In genomic region chr7:100434297-100435144, GRCh38 we compare ENCODE assay signal across 9 cellular contexts. TPM values are rescaled to one million over a fixed set of nuclear protein-coding genes. Genes with fewer than 3 reads are reported as not detected.
DNase-seq lines count a peak whose midpoint lies in the region; TF ChIP-seq lines count a peak whose summit lies in the region.
"Had no signal": no experiment of that assay in that cellular context is flagged by ENCODE, and none has a peak within 500 bp of the region (broad histone marks: within the 10 kb centered on the region; RNA-seq: fewer than 3 reads in every experiment).

No MANE protein-coding gene starts in this region.

- H3K9me3 ChIP-seq in DOHH2 (ENCODE audit: control insufficient read depth, insufficient read depth, low read length): no peaks in the 10 kb centered on the region
- no peaks in the 10 kb centered on the region for H3K9me3 ChIP-seq in NT2/D1 (ENCODE audit: insufficient read depth, low read length)
- H3K9me3 ChIP-seq in endodermal cell (ENCODE audit: control insufficient read depth, low read length): no peaks in the 10 kb centered on the region
- H3K9me3 ChIP-seq in osteoblast (ENCODE audit: low read depth, low read length): no peaks in the 10 kb centered on the region
- H3K9me3 ChIP-seq: uterus had no signal

- no peaks in the 10 kb centered on the region for H3K9me3 Mint-ChIP-seq in endodermal cell

- whole genome bisulfite sequencing in endodermal cell (ENCODE audit: insufficient coverage in 1 of 2, insufficient read length in 1 of 2), 2 experiments: 89 to 90% methylated on average over 18 to 22 of the region's 22 CpGs

- no peaks in the 10 kb centered on the region for H3K27me3 Mint-ChIP-seq in endodermal cell (ENCODE audit: insufficient read depth)

- H3K4me1 ChIP-seq in DOHH2 (ENCODE audit: control insufficient read depth, low read length): peaks cover 60% of the 10 kb centered on the region
- peaks cover 17% of the 10 kb centered on the region for H3K4me1 ChIP-seq in NT2/D1 (ENCODE audit: insufficient read depth, insufficient read length)
- peaks cover 24% of the 10 kb centered on the region for H3K4me1 ChIP-seq in endodermal cell (ENCODE audit: control insufficient read depth, insufficient read depth, low read length)
- H3K4me1 ChIP-seq in osteoblast (ENCODE audit: insufficient read depth, low read length): peaks cover 20% of the 10 kb centered on the region

- H3K36me3 ChIP-seq in DOHH2 (ENCODE audit: control insufficient read depth, low read length): peaks cover 64% of the 10 kb centered on the region
- H3K36me3 ChIP-seq in NT2/D1 (ENCODE audit: insufficient read depth, insufficient read length, low read length): peaks cover 51% of the 10 kb centered on the region
- peaks cover 60% of the 10 kb centered on the region for H3K36me3 ChIP-seq in endodermal cell (ENCODE audit: control insufficient read depth, insufficient read depth, low read length)
- peaks cover 34% of the 10 kb centered on the region for H3K36me3 ChIP-seq in osteoblast (ENCODE audit: insufficient read depth, low read length)
- H3K36me3 ChIP-seq: uterus had no signal

- peak overlapping the region; percentile 91 for H3K27ac Mint-ChIP-seq in endodermal cell

- H3K9ac ChIP-seq in NT2/D1 (ENCODE audit: insufficient read length, low read depth): peak overlapping the region; percentile 93
- peak overlapping the region; percentile 62 for H3K9ac ChIP-seq in endodermal cell (ENCODE audit: extremely low read depth, low read length, poor library complexity, severe bottlenecking)

- H3K4me2 ChIP-seq in DOHH2 (ENCODE audit: low read length) (peak overlapping the region; percentile 83), osteoblast (ENCODE audit: insufficient read depth, low read length) (peak overlapping the region; percentile 70)

- H3K4me3 ChIP-seq in DOHH2 (ENCODE audit: low read length): peak overlapping the region; percentile 77
- H3K4me3 ChIP-seq in NT2/D1 (ENCODE audit: insufficient read length, low read depth): peak overlapping the region; percentile 82
- peak overlapping the region; percentile 86 for H3K4me3 ChIP-seq in endodermal cell (ENCODE audit: low read length)
- peak overlapping the region; percentile 93 for H3K4me3 ChIP-seq in osteoblast (ENCODE audit: insufficient read depth, low read length)

- peaks cover 11% of the 10 kb centered on the region; the same call in 1 of the 2 replicates for H4K20me1 ChIP-seq in DOHH2 (ENCODE audit: control insufficient read depth, insufficient read depth, low read depth, low read length)
- H4K20me1 ChIP-seq in osteoblast (ENCODE audit: insufficient read depth, low read length): peaks cover 20% of the 10 kb centered on the region

- peaks cover 69% of the 10 kb centered on the region for H3K79me2 ChIP-seq in DOHH2 (ENCODE audit: control insufficient read depth, low read length)
- H3K79me2 ChIP-seq in osteoblast (ENCODE audit: insufficient read depth, low read length): peaks cover 65% of the 10 kb centered on the region

- H3K27ac ChIP-seq in DOHH2 (ENCODE audit: low read depth, low read length): peak overlapping the region; percentile 80
- no peak overlapping the region for H3K27ac ChIP-seq in endodermal cell (ENCODE audit: low read depth, low read length)
- H3K27ac ChIP-seq in osteoblast (ENCODE audit: low read depth, low read length): peak overlapping the region; percentile 76

- H3K9me2 ChIP-seq in DOHH2 (replicated peaks; ENCODE audit: control insufficient read depth, low read length): no peaks in the 10 kb centered on the region

- peak overlapping the region; percentile 81 for H3K4me3 Mint-ChIP-seq in endodermal cell

- peaks cover 43% of the 10 kb centered on the region for H3K4me1 Mint-ChIP-seq in endodermal cell

- no peaks in the 10 kb centered on the region for H3K27me3 ChIP-seq in DOHH2 (ENCODE audit: control insufficient read depth, low read length)
- H3K27me3 ChIP-seq in NT2/D1 (ENCODE audit: insufficient read depth, insufficient read length): no peaks in the 10 kb centered on the region
- H3K27me3 ChIP-seq in endodermal cell (ENCODE audit: control insufficient read depth, insufficient read depth, low read length, poor library complexity, severe bottlenecking): no peaks in the 10 kb centered on the region
- no peaks in the 10 kb centered on the region for H3K27me3 ChIP-seq in osteoblast (ENCODE audit: insufficient read depth, low read length)
- H3K27me3 ChIP-seq: uterus had no signal

- no peak overlapping the region for H2AFZ ChIP-seq in osteoblast (ENCODE audit: low read length)

- DNase-seq in NT2/D1 (ENCODE audit: low read depth, low spot score) (no peak), endodermal cell (peak; percentile 46), osteoblast (ENCODE audit: insufficient read length, low spot score, missing footprints) (no peak), COR-L47 (lab: John Stamatoyannopoulos, UW) (no peak), ureter (ENCODE audit: low spot score) (no peak), NCI-H1694 treated with DMSO at 0.1 percent for 48 hours (lab: John Stamatoyannopoulos, UW) (no peak), NOMO-1 (lab: John Stamatoyannopoulos, UW; ENCODE audit: unreplicated experiment in 2 of 2) (no peak)
- DNase-seq: uterus had no signal

- TF ChIP-seq CTCF in DOHH2 (IDR thresholded peaks at IDR 0.05; ENCODE audit: low read depth, low read length, poor library complexity, severe bottlenecking): no peak
- TF ChIP-seq CTCF in endodermal cell (conservative IDR thresholded peaks at IDR 0.05): no peak
- TF ChIP-seq CTCF in osteoblast (IDR thresholded peaks at IDR 0.05; ENCODE audit: extremely low read depth, low read depth, low read length): no peak

- H3F3A ChIP-seq in DOHH2 (ENCODE audit: control insufficient read depth, insufficient read depth): peaks cover 55% of the 10 kb centered on the region

- peaks cover 40% of the 10 kb centered on the region for H3K36me3 Mint-ChIP-seq in endodermal cell (ENCODE audit: low read depth)

RNA-seq across cellular contexts. Expression of gene PPP1R35, which starts 1.8 kb away (rescaled TPM):
- total RNA-seq in endodermal cell (10 to 100 TPM; 43.8 to 65.6 TPM), osteoblast (9.7 and 11.9 TPM in 2 replicates), ureter (32.4 TPM)
- 46.4 TPM for polyA plus RNA-seq in endodermal cell (2013, experiment 1 of 2)
- 47.1 TPM for polyA plus RNA-seq in endodermal cell (2013, experiment 2 of 2)

RNA-seq across cellular contexts. Expression of gene MEPCE, which starts 4.9 kb away (rescaled TPM):
- 10 to 100 TPM; 32.9 to 48.0 TPM for total RNA-seq in endodermal cell
- polyA plus RNA-seq in endodermal cell (2013, experiment 1 of 2): 37.6 TPM
- 34.8 TPM for polyA plus RNA-seq in endodermal cell (2013, experiment 2 of 2)
- 28.6 and 29.7 TPM in 2 replicates for total RNA-seq in osteoblast
- total RNA-seq in ureter: 33.7 TPM

RNA-seq across cellular contexts. Expression of gene ZCWPW1, which starts 6.0 kb away (rescaled TPM):
- total RNA-seq in endodermal cell (1 to 10 TPM; 1.9 to 2.3 TPM), osteoblast (2.2 and 2.4 TPM in 2 replicates), ureter (4.3 TPM)
- polyA plus RNA-seq in endodermal cell (2013, experiment 1 of 2): 2.0 TPM
- 2.4 TPM for polyA plus RNA-seq in endodermal cell (2013, experiment 2 of 2)

RNA-seq across cellular contexts. Expression of gene SPACDR, which starts 29.5 kb away (rescaled TPM):
- total RNA-seq in endodermal cell: 1 to 10 TPM; 1.3 to 1.5 TPM
- polyA plus RNA-seq in endodermal cell (2013, experiment 1 of 2): 1.4 TPM
- 0.83 TPM for polyA plus RNA-seq in endodermal cell (2013, experiment 2 of 2)
- total RNA-seq in osteoblast: 0.36 TPM in 1 of 2 replicates, not detected in the other
- not detected for total RNA-seq in ureter

RNA-seq across cellular contexts. Expression of gene TSC22D4, which starts 44.5 kb away (rescaled TPM):
- total RNA-seq in endodermal cell: 10 to 100 TPM; 30.9 to 35.2 TPM
- polyA plus RNA-seq in endodermal cell (2013, experiment 1 of 2): 23.5 TPM
- polyA plus RNA-seq in endodermal cell (2013, experiment 2 of 2): 25.1 TPM
- 18.5 and 19.4 TPM in 2 replicates for total RNA-seq in osteoblast
- total RNA-seq in ureter: 42.9 TPM
